Comparison of ENCODE assay signal across 14 cellular contexts in genomic region chr2:54671875-54672586, GRCh38. TPM values are rescaled to one million over a fixed set of nuclear protein-coding genes. Genes with fewer than 3 reads are reported as not detected.
DNase-seq lines count a peak whose midpoint lies in the region; ATAC-seq and TF ChIP-seq lines count a peak whose summit lies in the region.
"Had no signal": no experiment of that assay in that cellular context is flagged by ENCODE, and none has a peak within 500 bp of the region (broad histone marks: within the 10 kb centered on the region; RNA-seq: fewer than 3 reads in every experiment).

No MANE protein-coding gene starts in this region.

- no peaks in the 10 kb centered on the region for H4K20me1 ChIP-seq in mammary epithelial cell (ENCODE audit: insufficient read depth, low read length)

- no peaks in the 10 kb centered on the region for H3K9me3 Mint-ChIP-seq in MCF 10A (ENCODE audit: unreplicated experiment)
- H3K9me3 Mint-ChIP-seq in endothelial cell (ENCODE audit: unreplicated experiment) = no peaks in the 10 kb centered on the region
- H3K9me3 Mint-ChIP-seq in natural killer cell = no peaks in the 10 kb centered on the region
- H3K9me3 Mint-ChIP-seq: dendritic cell treated with granulocyte-macrophage colony-stimulating factor and Interleukin-4, amounts not matched to agents 40 ng/mL and 50 ng/mL, for 4 days; naive thymus-derived CD4-positive, alpha-beta T cell; stimulated activated naive CD8-positive, alpha-beta T cell treated with anti-CD3 and anti-CD28 coated beads, Interleukin-15, Interleukin-2, amounts not matched to agents 100 ng/mL and 50 ng/mL, for 24 hours had no signal

- H3K4me1 ChIP-seq in mammary epithelial cell (ENCODE audit: insufficient read depth, low read length) (peaks cover 28% of the 10 kb centered on the region), mucosa of descending colon (ENCODE audit: low read depth) (peaks cover 11% of the 10 kb centered on the region), upper lobe of right lung (peaks cover 68% of the 10 kb centered on the region)

- H3K9ac ChIP-seq in mammary epithelial cell (ENCODE audit: insufficient read depth, low read length) = no peak overlapping the region

- H3K9me3 ChIP-seq in mammary epithelial cell (replicated peaks; ENCODE audit: insufficient read depth, low read length) (no peaks in the 10 kb centered on the region), mucosa of descending colon (no peaks in the 10 kb centered on the region), upper lobe of right lung (no peaks in the 10 kb centered on the region)
- H3K9me3 ChIP-seq: Peyer's patch had no signal

- H3K27ac ChIP-seq in mammary epithelial cell (ENCODE audit: insufficient read depth, low read depth, low read length) = no peak overlapping the region
- peak overlapping the region; percentile 84 for H3K27ac ChIP-seq in upper lobe of right lung

- no peaks in the 10 kb centered on the region for H3K79me2 ChIP-seq in mammary epithelial cell (ENCODE audit: insufficient read depth, low read length)

- peaks cover 52% of the 10 kb centered on the region for H3K36me3 Mint-ChIP-seq in MCF 10A (ENCODE audit: insufficient read depth, unreplicated experiment)
- peaks cover 55% of the 10 kb centered on the region for H3K36me3 Mint-ChIP-seq in endothelial cell (ENCODE audit: low read depth, unreplicated experiment)
- H3K36me3 Mint-ChIP-seq in natural killer cell = peaks cover 7% of the 10 kb centered on the region

- peaks cover 40% of the 10 kb centered on the region for H3K4me1 Mint-ChIP-seq in MCF 10A (ENCODE audit: insufficient read depth, unreplicated experiment)
- peaks cover 64% of the 10 kb centered on the region for H3K4me1 Mint-ChIP-seq in endothelial cell (ENCODE audit: unreplicated experiment)
- peaks cover 10 to 11% of the 10 kb centered on the region in 2 donors for H3K4me1 Mint-ChIP-seq in natural killer cell

- H2AFZ ChIP-seq in mammary epithelial cell (ENCODE audit: low read depth, low read length) = no peak overlapping the region

- H3K27ac Mint-ChIP-seq in MCF 10A (ENCODE audit: low read depth, unreplicated experiment) = peak overlapping the region; percentile 90
- peak overlapping the region; percentile 62 for H3K27ac Mint-ChIP-seq in endothelial cell (ENCODE audit: unreplicated experiment)
- H3K27ac Mint-ChIP-seq in natural killer cell = no peak overlapping the region
- H3K27ac Mint-ChIP-seq: stimulated activated naive CD8-positive, alpha-beta T cell treated with anti-CD3 and anti-CD28 coated beads, Interleukin-15, Interleukin-2, amounts not matched to agents 100 ng/mL and 50 ng/mL, for 24 hours had no signal

- CTCF ChIA-PET in MCF 10A (lab: Yijun Ruan, JAX) = interaction anchor here (1.0 to 5.8 kb wide), 5 partner anchors 8 to 374 kb away, joined by 3 to 24 read pairs (median 3); no protein-coding TSS in a partner anchor
- CTCF ChIA-PET in mammary epithelial cell (lab: Charles Lee; ENCODE audit: low non-redundant PET) = no interaction called here

- WGBS in mammary epithelial cell (ENCODE audit: low coverage, missing lambda C conversion rate) = 100% methylated on average over 4 of the region's 4 CpGs

- H3K27me3 ChIP-seq in mammary epithelial cell (ENCODE audit: insufficient read depth, low read length) (no peaks in the 10 kb centered on the region), upper lobe of right lung (no peaks in the 10 kb centered on the region)
- H3K27me3 ChIP-seq: Peyer's patch had no signal

- intact Hi-C loops in MCF 10A (cut with micrococcal nuclease) (no loop called here), mammary epithelial cell (cut with micrococcal nuclease) (no loop called here), mucosa of descending colon (cut with DNase I, micrococcal nuclease) (no loop called here), upper lobe of right lung (cut with DNase I) (no loop called here), natural killer cell (cut with micrococcal nuclease) (no loop called here)

- no peak overlapping the region for H3K4me3 Mint-ChIP-seq in MCF 10A (ENCODE audit: unreplicated experiment)
- H3K4me3 Mint-ChIP-seq in endothelial cell (ENCODE audit: unreplicated experiment) = no peak overlapping the region
- H3K4me3 Mint-ChIP-seq in natural killer cell = no peak overlapping the region
- H3K4me3 Mint-ChIP-seq: dendritic cell treated with granulocyte-macrophage colony-stimulating factor and Interleukin-4, amounts not matched to agents 40 ng/mL and 50 ng/mL, for 4 days; stimulated activated naive CD8-positive, alpha-beta T cell treated with anti-CD3 and anti-CD28 coated beads, Interleukin-15, Interleukin-2, amounts not matched to agents 100 ng/mL and 50 ng/mL, for 24 hours had no signal

- in situ Hi-C loops in mammary epithelial cell (cut with MboI; ENCODE audit: low sequenced_read_pairs in 2 of 2) = no loop called here

- ATAC-seq in mucosa of descending colon = peak; percentile 29
- ATAC-seq in upper lobe of right lung = no peak
- ATAC-seq in natural killer cell = no peak

- peaks cover 4% of the 10 kb centered on the region for H3K36me3 ChIP-seq in mammary epithelial cell (ENCODE audit: insufficient read depth, low read length)
- H3K36me3 ChIP-seq in mucosa of descending colon (ENCODE audit: low read depth) = no peaks in the 10 kb centered on the region
- peaks cover 33% of the 10 kb centered on the region for H3K36me3 ChIP-seq in upper lobe of right lung

- no peak overlapping the region for H3K4me2 ChIP-seq in mammary epithelial cell (ENCODE audit: insufficient read depth, low read depth, low read length)

- TF ChIP-seq CTCF in MCF 10A (IDR thresholded peaks at IDR 0.05; ENCODE audit: unreplicated experiment) (no peak), mammary epithelial cell (conservative IDR thresholded peaks at IDR 0.05 in 1 of 2, IDR thresholded peaks at IDR 0.05 in 1 of 2; ENCODE audit: extremely low read depth in 1 of 2, insufficient read depth in 1 of 2, low read depth in 1 of 2, low read length in 2 of 2) (no peak), endothelial cell (IDR thresholded peaks at IDR 0.05; ENCODE audit: unreplicated experiment) (no peak), mucosa of descending colon (IDR thresholded peaks at IDR 0.05) (no peak), upper lobe of right lung (IDR thresholded peaks at IDR 0.05) (no peak), natural killer cell (IDR thresholded peaks at IDR 0.05) (no peak)

- no peak overlapping the region for H3K4me3 ChIP-seq in mammary epithelial cell (replicated peaks in 1 of 3; ENCODE audit: insufficient read depth in 1 of 3, low read depth in 2 of 3, low read length in 3 of 3)
- no peak overlapping the region for H3K4me3 ChIP-seq in mucosa of descending colon
- H3K4me3 ChIP-seq in upper lobe of right lung = no peak overlapping the region
- H3K4me3 ChIP-seq: Peyer's patch had no signal

- dilution Hi-C loops in mammary epithelial cell (cut with HindIII; ENCODE audit: low sequenced_read_pairs) = no loop called here

- no peaks in the 10 kb centered on the region for H3K27me3 Mint-ChIP-seq in MCF 10A (ENCODE audit: insufficient read depth, unreplicated experiment)
- peaks cover 38% of the 10 kb centered on the region for H3K27me3 Mint-ChIP-seq in endothelial cell (ENCODE audit: unreplicated experiment)
- peaks cover 5 to 9% of the 10 kb centered on the region in 2 donors for H3K27me3 Mint-ChIP-seq in natural killer cell (ENCODE audit: low read depth in 2 of 2)

- no peak for DNase-seq in MCF 10A (ENCODE audit: unreplicated experiment)
- no peak for DNase-seq in mammary epithelial cell
- DNase-seq in endothelial cell (ENCODE audit: low spot score) = no peak
- DNase-seq in mucosa of descending colon = no peak
- DNase-seq in upper lobe of right lung = no peak
- DNase-seq in occipital lobe (lab: John Stamatoyannopoulos, UW) = no peak
- DNase-seq in ureter (ENCODE audit: low spot score) = no peak
- DNase-seq in natural killer cell = no peak
- DNase-seq: activated CD4-positive, alpha-beta T cell treated with anti-CD3 and anti-CD28 coated beads, Interleukin-2, amount 50 U/mL, for 1 hour; naive thymus-derived CD4-positive, alpha-beta T cell; Peyer's patch; T-helper 2 cell had no signal

- POLR2A ChIA-PET in MCF 10A (lab: Yijun Ruan, JAX) = interaction anchor here (0.6 to 2.2 kb wide), 9 partner anchors 19 to 510 kb away, joined by 3 to 15 read pairs (median 4); partner anchors contain the start of gene EML6

- BruUV-seq in MCF 10A (replicated peaks; lab: Mats Ljungman, UMichigan) (no TSS peak), mammary epithelial cell (replicated peaks; lab: Mats Ljungman, UMichigan) (no TSS peak)

RNA-seq across cellular contexts. Expression of gene EML6, which starts 51.4 kb away (rescaled TPM):
- total RNA-seq in MCF 10A (2022) (0.77 and 1.7 TPM in 2 replicates), mammary epithelial cell (under 1 TPM; 0.83 to 0.94 TPM), endothelial cell (ENCODE audit: unreplicated experiment) (0.90 TPM), mucosa of descending colon (1 to 10 TPM; 3.4 to 7.3 (median 5.3) TPM), upper lobe of right lung (1.4 TPM), occipital lobe (12.9 TPM), ureter (5.4 TPM), natural killer cell (1 to 10 TPM; 1.7 to 3.2 (median 2.4) TPM)
- 0.37 TPM for polyA plus RNA-seq in mammary epithelial cell
- polyA minus RNA-seq in mammary epithelial cell = not detected
- polyA plus RNA-seq: naive thymus-derived CD4-positive, alpha-beta T cell had no signal

Comparison
In these comparisons a context has a peak if more than half of its experiments do, and no peak if none do; other contexts are left out.
1. H3K27ac Mint-ChIP-seq: peak in MCF 10A (single experiment) and endothelial cell (single experiment); none in natural killer cell (0 of 2).